24 cellular contexts compared by ENCODE assay signal in genomic region chr16:28027055-28027454, GRCh38. TPM values are rescaled to one million over a fixed set of nuclear protein-coding genes. Genes with fewer than 3 reads are reported as not detected.
"Had no signal": no experiment of that assay in that cellular context is flagged by ENCODE, and none has a peak within 500 bp of the region (broad histone marks: within the 10 kb centered on the region; RNA-seq: fewer than 3 reads in every experiment).

No MANE protein-coding gene starts in this region.

- H3K9me3 ChIP-seq: Peyer's patch, SJSA1 had no signal

- H3K36me3 Mint-ChIP-seq: activated CD4-positive, alpha-beta memory T cell treated with anti-CD3 and anti-CD28 coated beads for 36 hours; activated naive CD4-positive, alpha-beta T cell treated with anti-CD3 and anti-CD28 coated beads, Interleukin-2, amount 10 ng/mL, durations not matched to agents 7 days and 5 days had no signal

- H3K4me3 ChIP-seq: cardiac muscle cell, Peyer's patch, SJSA1 had no signal

- H3K4me3 Mint-ChIP-seq: activated B cell treated with CpG ODN at 0.5 μM for 24 hours; activated CD4-positive, alpha-beta memory T cell treated with anti-CD3 and anti-CD28 coated beads for 36 hours; activated CD4-positive, alpha-beta T cell treated with anti-CD3 and anti-CD28 coated beads, Interleukin-2, amount 10 ng/mL, durations not matched to agents 7 days and 5 days; activated naive CD4-positive, alpha-beta T cell treated with anti-CD3 and anti-CD28 coated beads, Interleukin-2, amount 10 ng/mL, durations not matched to agents 7 days and 5 days; activated naive CD8-positive, alpha-beta T cell treated with anti-CD3 and anti-CD28 coated beads for 36 hours; activated T-helper 17 cell treated with anti-CD3 and anti-CD28 coated beads, Interleukin-2, amount 50 U/mL, for 72 hours; T-helper 17 cell had no signal

- H3K4me1 Mint-ChIP-seq: activated B cell treated with CpG ODN at 0.5 μM for 24 hours; activated CD4-positive, alpha-beta T cell treated with anti-CD3 and anti-CD28 coated beads, Interleukin-2, amount 10 ng/mL, durations not matched to agents 7 days and 5 days; activated naive CD4-positive, alpha-beta T cell treated with anti-CD3 and anti-CD28 coated beads, Interleukin-2, amount 10 ng/mL, durations not matched to agents 7 days and 5 days; activated naive CD8-positive, alpha-beta T cell treated with anti-CD3 and anti-CD28 coated beads for 36 hours; activated T-helper 17 cell treated with anti-CD3 and anti-CD28 coated beads, Interleukin-2, amount 50 U/mL, for 72 hours; T-helper 17 cell had no signal

- H3K9me3 Mint-ChIP-seq: activated CD4-positive, alpha-beta memory T cell treated with anti-CD3 and anti-CD28 coated beads for 36 hours; activated naive CD8-positive, alpha-beta T cell treated with anti-CD3 and anti-CD28 coated beads for 36 hours; activated T-helper 17 cell treated with anti-CD3 and anti-CD28 coated beads, Interleukin-2, amount 50 U/mL, for 72 hours had no signal

- H3K27ac ChIP-seq: brain microvascular endothelial cell, cardiac muscle cell, Peyer's patch, SJSA1 had no signal

- H3K4me1 ChIP-seq: Peyer's patch, SJSA1 had no signal

- H3K36me3 ChIP-seq: brain microvascular endothelial cell, cardiac muscle cell, Peyer's patch, SJSA1 had no signal

- H3K27ac Mint-ChIP-seq: activated B cell treated with CpG ODN at 0.5 μM for 24 hours; activated CD4-positive, alpha-beta memory T cell treated with anti-CD3 and anti-CD28 coated beads for 36 hours; activated CD4-positive, alpha-beta T cell treated with anti-CD3 and anti-CD28 coated beads, Interleukin-2, amount 10 ng/mL, durations not matched to agents 7 days and 5 days; activated naive CD4-positive, alpha-beta T cell treated with anti-CD3 and anti-CD28 coated beads, Interleukin-2, amount 10 ng/mL, durations not matched to agents 7 days and 5 days; activated naive CD8-positive, alpha-beta T cell treated with anti-CD3 and anti-CD28 coated beads for 36 hours; activated T-helper 17 cell treated with anti-CD3 and anti-CD28 coated beads, Interleukin-2, amount 50 U/mL, for 72 hours; T-helper 17 cell had no signal

- H3K27me3 Mint-ChIP-seq: activated B cell treated with CpG ODN at 0.5 μM for 24 hours; activated CD4-positive, alpha-beta memory T cell treated with anti-CD3 and anti-CD28 coated beads for 36 hours; activated CD4-positive, alpha-beta T cell treated with anti-CD3 and anti-CD28 coated beads, Interleukin-2, amount 10 ng/mL, durations not matched to agents 7 days and 5 days; activated naive CD4-positive, alpha-beta T cell treated with anti-CD3 and anti-CD28 coated beads, Interleukin-2, amount 10 ng/mL, durations not matched to agents 7 days and 5 days; activated naive CD8-positive, alpha-beta T cell treated with anti-CD3 and anti-CD28 coated beads for 36 hours; activated T-helper 17 cell treated with anti-CD3 and anti-CD28 coated beads, Interleukin-2, amount 50 U/mL, for 72 hours had no signal

- DNase-seq: activated B cell treated with CpG ODN at 0.5 μM for 24 hours; activated CD4-positive, alpha-beta memory T cell treated with anti-CD3 and anti-CD28 coated beads for 36 hours; activated CD4-positive, alpha-beta T cell treated with anti-CD3 and anti-CD28 coated beads, Interleukin-2, amount 10 ng/mL, durations not matched to agents 7 days and 5 days; activated CD8-positive, alpha-beta memory T cell treated with anti-CD3 and anti-CD28 coated beads for 24 hours; activated gamma-delta T cell; activated naive CD4-positive, alpha-beta T cell treated with anti-CD3 and anti-CD28 coated beads, Interleukin-2, amount 10 ng/mL, durations not matched to agents 7 days and 5 days; activated naive CD8-positive, alpha-beta T cell treated with anti-CD3 and anti-CD28 coated beads for 36 hours; activated T-cell treated with anti-CD3 and anti-CD28 coated beads, Interleukin-2, amount 50 U/mL, for 48 hours; brain microvascular endothelial cell; Kasumi-1; NCI-H1048; NCI-H146; NCI-H187 treated with DMSO at 0.1 percent for 48 hours; NCI-H345; NCI-H510A; NCI-H526 treated with DMSO at 0.1 percent for 48 hours; NK-92 treated with Interleukin-12 subunit alpha and Interleukin-12 subunit beta, amount 100 ng/mL, for 24 hours; Peyer's patch; SHP77; T-helper 17 cell; T-helper 9 cell had no signal

- H3K27me3 ChIP-seq: brain microvascular endothelial cell, cardiac muscle cell, Peyer's patch had no signal

RNA-seq across cellular contexts. Expression of gene GSG1L, which starts 36.5 kb away (rescaled TPM):
- total RNA-seq: activated B cell treated with CpG ODN at 0.5 μM for 24 hours; activated CD4-positive, alpha-beta T cell treated with anti-CD3 and anti-CD28 coated beads, Interleukin-2, amount 10 ng/mL, durations not matched to agents 7 days and 5 days; activated naive CD8-positive, alpha-beta T cell treated with anti-CD3 and anti-CD28 coated beads for 36 hours; cardiac muscle cell; Peyer's patch; SJSA1; T-helper 17 cell had no signal
- polyA plus RNA-seq: cardiac muscle cell had no signal
